9 cellular contexts compared by ENCODE assay signal in the genomic region with DNA sequence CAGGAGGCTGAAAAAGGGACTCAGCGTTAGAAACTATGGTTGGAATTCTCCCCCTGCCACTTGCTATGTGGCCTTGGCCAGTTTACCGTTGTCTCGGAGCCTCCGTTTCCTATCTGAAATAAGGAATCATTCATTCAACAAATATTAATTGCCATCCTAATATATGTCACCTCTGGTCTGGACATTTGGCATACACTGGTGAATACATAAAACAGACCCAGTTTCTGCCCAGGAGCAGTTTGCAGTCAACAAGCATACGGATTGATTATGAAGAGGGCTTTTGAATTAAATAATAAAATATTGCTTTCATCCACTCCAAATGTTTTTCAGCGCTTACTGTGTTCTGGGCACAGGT. TPM values are rescaled to one million over a fixed set of nuclear protein-coding genes. Genes with fewer than 3 reads are reported as not detected.
DNase-seq lines count a peak whose midpoint lies in the region; TF ChIP-seq lines count a peak whose summit lies in the region.
"Had no signal": no experiment of that assay in that cellular context is flagged by ENCODE, and none has a peak within 500 bp of the region (broad histone marks: within the 10 kb centered on the region; RNA-seq: fewer than 3 reads in every experiment).

No MANE protein-coding gene starts in this region.

- DNase-seq in HFF-Myc (ENCODE audit: extremely low read depth, low read depth) (no peak), hepatocyte (ENCODE audit: low spot score) (no peak), smooth muscle cell (lab: John Stamatoyannopoulos, UW; ENCODE audit: unreplicated experiment) (no peak), GM10248 (ENCODE audit: extremely low spot score) (no peak), D341Med (ENCODE audit: low spot score) (no peak), kidney glomerular epithelial cell (lab: John Stamatoyannopoulos, UW) (no peak)
- no peak for DNase-seq in activated CD4-positive, alpha-beta memory T cell treated with anti-CD3 and anti-CD28 coated beads for 36 hours
- DNase-seq in activated effector memory CD4-positive, alpha-beta T cell treated with anti-CD3 and anti-CD28 coated beads, Interleukin-2, amount 50 U/mL, for 16 hours: no peak
- DNase-seq: cortex of kidney had no signal

- H2AFZ ChIP-seq in hepatocyte (peak overlapping the region; percentile 76), smooth muscle cell (ENCODE audit: low read depth) (peak overlapping the region; percentile 90)

- no peaks in the 10 kb centered on the region for H3K36me3 Mint-ChIP-seq in activated CD4-positive, alpha-beta memory T cell treated with anti-CD3 and anti-CD28 coated beads for 36 hours

- H3K4me3 Mint-ChIP-seq in activated CD4-positive, alpha-beta memory T cell treated with anti-CD3 and anti-CD28 coated beads for 36 hours: peak overlapping the region; percentile 76

- intact Hi-C loops in activated CD4-positive, alpha-beta memory T cell treated with anti-CD3 and anti-CD28 coated beads for 36 hours (cut with micrococcal nuclease): loop anchor here (1.0 to 2.0 kb wide), 2 partner anchors 28 to 162 kb away; partner anchors contain the start of gene CHIC2

- H3K4me3 ChIP-seq in HFF-Myc (replicated peaks; ENCODE audit: low read depth, low read length) (peak overlapping the region; percentile 56), hepatocyte (peak overlapping the region; percentile 61), smooth muscle cell (peak overlapping the region; percentile 64)

- no peaks in the 10 kb centered on the region for H3K36me3 ChIP-seq in hepatocyte (replicated peaks; ENCODE audit: insufficient read depth, low read depth)
- H3K36me3 ChIP-seq in smooth muscle cell (ENCODE audit: low read depth): no peaks in the 10 kb centered on the region

- H3K9me3 ChIP-seq in hepatocyte (ENCODE audit: low read depth) (no peaks in the 10 kb centered on the region), smooth muscle cell (replicated peaks; ENCODE audit: low read depth) (no peaks in the 10 kb centered on the region)

- H3F3A ChIP-seq in smooth muscle cell (ENCODE audit: low read depth): no peaks in the 10 kb centered on the region

- no peaks in the 10 kb centered on the region for H4K20me1 ChIP-seq in hepatocyte (ENCODE audit: insufficient read depth, poor library complexity, severe bottlenecking)
- no peaks in the 10 kb centered on the region for H4K20me1 ChIP-seq in smooth muscle cell (ENCODE audit: low read depth)

- no peak overlapping the region for H3K27ac Mint-ChIP-seq in activated CD4-positive, alpha-beta memory T cell treated with anti-CD3 and anti-CD28 coated beads for 36 hours

- peaks cover 25% of the 10 kb centered on the region for H3K4me1 Mint-ChIP-seq in activated CD4-positive, alpha-beta memory T cell treated with anti-CD3 and anti-CD28 coated beads for 36 hours (ENCODE audit: low read depth)

- POLR2A ChIA-PET in activated CD4-positive, alpha-beta memory T cell treated with anti-CD3 and anti-CD28 coated beads for 36 hours (lab: Charles Lee): interaction anchor here (1.9 kb wide), 1 partner anchor 29 kb away, joined by 6 read pairs; the partner anchor contains the start of gene CHIC2
- POLR2A ChIA-PET in GM10248 (lab: Yijun Ruan, JAX): no interaction called here

- H3K4me1 ChIP-seq in hepatocyte (ENCODE audit: insufficient read depth) (peaks cover 10% of the 10 kb centered on the region), smooth muscle cell (ENCODE audit: low read depth) (peaks cover 12% of the 10 kb centered on the region)

- CTCF ChIA-PET in activated CD4-positive, alpha-beta memory T cell treated with anti-CD3 and anti-CD28 coated beads for 36 hours (lab: Charles Lee): interaction anchor here (0.5 to 1.4 kb wide), 2 partner anchors 124 to 163 kb away, joined by 3 to 4 read pairs; no protein-coding TSS in a partner anchor
- CTCF ChIA-PET in GM10248 (lab: Yijun Ruan, JAX): interaction anchor here (1.9 kb wide), 1 partner anchor 141 kb away, joined by 4 read pairs; no protein-coding TSS in a partner anchor

- H3K4me2 ChIP-seq in hepatocyte: peak overlapping the region; percentile 95
- H3K4me2 ChIP-seq in smooth muscle cell: peak overlapping the region; percentile 96

- TF ChIP-seq CTCF in HFF-Myc (IDR thresholded peaks at IDR 0.05; ENCODE audit: low read depth, low read length, missing control alignments) (no peak), hepatocyte (IDR thresholded peaks at IDR 0.05; ENCODE audit: poor library complexity) (no peak), smooth muscle cell (IDR thresholded peaks at IDR 0.05; ENCODE audit: borderline replicate concordance, insufficient read depth, poor library complexity, severe bottlenecking) (no peak), GM10248 (IDR thresholded peaks at IDR 0.05; ENCODE audit: control extremely low read depth, extremely low read depth, low read depth, missing control alignments) (no peak)

- no peaks in the 10 kb centered on the region for H3K9me2 ChIP-seq in hepatocyte (replicated peaks; ENCODE audit: insufficient read depth)

- H3K9me3 Mint-ChIP-seq in activated CD4-positive, alpha-beta memory T cell treated with anti-CD3 and anti-CD28 coated beads for 36 hours: no peaks in the 10 kb centered on the region

- H3K27me3 Mint-ChIP-seq in activated CD4-positive, alpha-beta memory T cell treated with anti-CD3 and anti-CD28 coated beads for 36 hours: peaks cover 59% of the 10 kb centered on the region

- no peak overlapping the region for H3K9ac ChIP-seq in smooth muscle cell (ENCODE audit: low read depth)

- H3K27ac ChIP-seq in hepatocyte (no peak overlapping the region), smooth muscle cell (ENCODE audit: low read depth) (no peak overlapping the region)

- 21% methylated on average over 6 of the region's 6 CpGs for WGBS in hepatocyte (ENCODE audit: low lambda C conversion rate, missing lambda C conversion rate)
- WGBS in smooth muscle cell (ENCODE audit: low lambda C conversion rate): 18% methylated on average over 6 of the region's 6 CpGs

- H3K79me2 ChIP-seq in hepatocyte (no peaks in the 10 kb centered on the region), smooth muscle cell (ENCODE audit: low read depth) (no peaks in the 10 kb centered on the region)

- H3K27me3 ChIP-seq in hepatocyte (peaks cover 59% of the 10 kb centered on the region), smooth muscle cell (ENCODE audit: low read depth) (peaks cover 53% of the 10 kb centered on the region)

RNA-seq across cellular contexts. Expression of gene GSX2, which starts 7.6 kb away (rescaled TPM):
- total RNA-seq in activated CD4-positive, alpha-beta memory T cell treated with anti-CD3 and anti-CD28 coated beads for 36 hours: not detected
- total RNA-seq in hepatocyte: not detected in 2 replicates
- not detected in 2 replicates for polyA plus RNA-seq in hepatocyte
- total RNA-seq in smooth muscle cell: not detected in 2 replicates
- polyA plus RNA-seq in smooth muscle cell: not detected in 2 replicates

RNA-seq across cellular contexts. Expression of gene CHIC2, which starts 28.0 kb away (rescaled TPM):
- 10 to 100 TPM; 11.2 to 11.8 TPM for total RNA-seq in activated CD4-positive, alpha-beta memory T cell treated with anti-CD3 and anti-CD28 coated beads for 36 hours
- total RNA-seq in hepatocyte (69.6 and 70.0 TPM in 2 replicates), smooth muscle cell (61.0 and 61.4 TPM in 2 replicates)
- polyA plus RNA-seq in hepatocyte (51.3 and 61.8 TPM in 2 replicates), smooth muscle cell (52.2 and 57.0 TPM in 2 replicates)
